ENCODE assay signal across 8 cellular contexts in genomic region chr7:148142660-148143248, GRCh38.
DNase-seq lines count a peak whose midpoint lies in the region; ATAC-seq and TF ChIP-seq lines count a peak whose summit lies in the region.

No MANE protein-coding gene starts in this region.

- no peaks in the 10 kb centered on the region for H4K20me1 ChIP-seq in neural progenitor cell (ENCODE audit: low read depth)

- TF ChIP-seq CTCF in neural progenitor cell (IDR thresholded peaks at IDR 0.05): peak; percentile 80

- peak; percentile 50 for DNase-seq in Daoy (ENCODE audit: low read depth)
- DNase-seq in NCI-H69 (lab: John Stamatoyannopoulos, UW): peak; percentile 82
- peak; percentile 14 for DNase-seq in dermis blood vessel endothelial cell
- peak; percentile 67 for DNase-seq in neural progenitor cell (ENCODE audit: low spot score)
- DNase-seq in cerebellar nuclear complex (lab: John Stamatoyannopoulos, UW): no peak
- no peak for DNase-seq in cerebellum (ENCODE audit: low spot score)
- no peak for DNase-seq in activated naive CD4-positive, alpha-beta T cell treated with anti-CD3 and anti-CD28 coated beads, Interleukin-2, amount 50 U/mL, for 16 hours

- peaks cover 36% of the 10 kb centered on the region for H3K9me3 Mint-ChIP-seq in neural progenitor cell

- H3K9ac ChIP-seq in neural progenitor cell: no peak overlapping the region

- H3K27ac ChIP-seq in neural progenitor cell: no peak overlapping the region

- ATAC-seq in HG02759 (IDR thresholded peaks at IDR 0.05; ENCODE audit: unreplicated experiment): peak; percentile 52

- H3K36me3 Mint-ChIP-seq in neural progenitor cell: no peaks in the 10 kb centered on the region

- no peak overlapping the region for H3K27ac Mint-ChIP-seq in neural progenitor cell

- no peaks in the 10 kb centered on the region for H3K27me3 ChIP-seq in neural progenitor cell

- H3K79me2 ChIP-seq in neural progenitor cell (ENCODE audit: low read depth): no peaks in the 10 kb centered on the region

- H3K27me3 Mint-ChIP-seq in neural progenitor cell (ENCODE audit: insufficient read depth, low read depth): no peaks in the 10 kb centered on the region

- H3F3A ChIP-seq in neural progenitor cell (ENCODE audit: low read depth): no peaks in the 10 kb centered on the region

- H3K4me1 ChIP-seq in neural progenitor cell: no peaks in the 10 kb centered on the region

- H3K4me2 ChIP-seq in neural progenitor cell: no peak overlapping the region

- H3K4me3 ChIP-seq in neural progenitor cell: no peak overlapping the region

- no peaks in the 10 kb centered on the region for H3K9me3 ChIP-seq in neural progenitor cell (ENCODE audit: low read depth)

- H3K4me1 Mint-ChIP-seq in neural progenitor cell: peaks cover 17% of the 10 kb centered on the region

- no peak overlapping the region for H3K4me3 Mint-ChIP-seq in neural progenitor cell

- no peak overlapping the region for H2AFZ ChIP-seq in neural progenitor cell (replicated peaks)

- H3K36me3 ChIP-seq in neural progenitor cell: no peaks in the 10 kb centered on the region

Comparison
In these comparisons a context has a peak if more than half of its experiments do, and no peak if none do; other contexts are left out.
1. DNase-seq: peak in Daoy (single experiment), NCI-H69 (single experiment), dermis blood vessel endothelial cell (single experiment) and neural progenitor cell (single experiment); none in cerebellar nuclear complex (0 of 2), cerebellum (single experiment) and activated naive CD4-positive, alpha-beta T cell treated with anti-CD3 and anti-CD28 coated beads, Interleukin-2, amount 50 U/mL, for 16 hours (single experiment).